In genomic region chr1:5756434-5757176, GRCh38 we compare ENCODE assay signal across 1 cellular context.
TF ChIP-seq lines count a peak whose summit lies in the region.

No MANE protein-coding gene starts in this region.

TF ChIP-seq in K562, 482 proteins besides CTCF, POLR2A, EP300 and RAD21 (continued from another document):
- TF ChIP-seq SP2 (IDR thresholded peaks at IDR 0.05; ENCODE audit: extremely low read depth, low read depth, low read length, poor library complexity, severe bottlenecking), result no peak
